ENCODE assay signal across 1 cellular context in genomic region chr6:105097288-105097687, GRCh38.
TF ChIP-seq lines count a peak whose summit lies in the region.

No MANE protein-coding gene starts in this region.

TF ChIP-seq in K562, 482 proteins besides CTCF, POLR2A, EP300 and RAD21:
- TF ChIP-seq BRCA1 (IDR thresholded peaks at IDR 0.05) (no peak), BRCA1 (CRISPR knock-in tag; IDR thresholded peaks at IDR 0.05) (no peak), C11orf30 (IDR thresholded peaks at IDR 0.05; ENCODE audit: low read depth) (peak; percentile 9; the same call in 1 of the 2 replicates), CEBPG (CRISPR knock-in tag; IDR thresholded peaks at IDR 0.05) (0 out of 2 replicates have a peak, but pooled peaks have one; percentile 29), CEBPG (tag; conservative IDR thresholded peaks at IDR 0.05 in 1 of 2, IDR thresholded peaks at IDR 0.05 in 1 of 2) (no peak), YBX1 (IDR thresholded peaks at IDR 0.05) (no peak), NFE2 (IDR thresholded peaks at IDR 0.05; ENCODE audit: low read depth) (peak; percentile 42; the same call in 1 of the 2 replicates), SETDB1 (IDR thresholded peaks at IDR 0.05; ENCODE audit: low read length) (no peak), NFIC (IDR thresholded peaks at IDR 0.05) (peak; percentile 14; the same call in 1 of the 2 replicates), JUN (IDR thresholded peaks at IDR 0.05; ENCODE audit: borderline replicate concordance, low read depth, low read length) (no peak), JUN (CRISPR knock-in tag; IDR thresholded peaks at IDR 0.05; ENCODE audit: borderline replicate concordance) (no peak), L3MBTL2 (IDR thresholded peaks at IDR 0.05) (0 out of 2 replicates have a peak, but pooled peaks have one; percentile 37)
- TF ChIP-seq, protein P1, sequence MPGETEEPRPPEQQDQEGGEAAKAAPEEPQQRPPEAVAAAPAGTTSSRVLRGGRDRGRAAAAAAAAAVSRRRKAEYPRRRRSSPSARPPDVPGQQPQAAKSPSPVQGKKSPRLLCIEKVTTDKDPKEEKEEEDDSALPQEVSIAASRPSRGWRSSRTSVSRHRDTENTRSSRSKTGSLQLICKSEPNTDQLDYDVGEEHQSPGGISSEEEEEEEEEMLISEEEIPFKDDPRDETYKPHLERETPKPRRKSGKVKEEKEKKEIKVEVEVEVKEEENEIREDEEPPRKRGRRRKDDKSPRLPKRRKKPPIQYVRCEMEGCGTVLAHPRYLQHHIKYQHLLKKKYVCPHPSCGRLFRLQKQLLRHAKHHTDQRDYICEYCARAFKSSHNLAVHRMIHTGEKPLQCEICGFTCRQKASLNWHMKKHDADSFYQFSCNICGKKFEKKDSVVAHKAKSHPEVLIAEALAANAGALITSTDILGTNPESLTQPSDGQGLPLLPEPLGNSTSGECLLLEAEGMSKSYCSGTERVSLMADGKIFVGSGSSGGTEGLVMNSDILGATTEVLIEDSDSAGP (CRISPR knock-in tag; IDR thresholded peaks at IDR 0.05): no peak
TF ChIP-seq in K562: peak in this region for 5.
